Comparison of ENCODE assay signal across 8 cellular contexts in genomic region chr1:145845514-145846161, GRCh38. TPM values are rescaled to one million over a fixed set of nuclear protein-coding genes. Genes with fewer than 3 reads are reported as not detected.
DNase-seq lines count a peak whose midpoint lies in the region; ATAC-seq and TF ChIP-seq lines count a peak whose summit lies in the region.

Gene NUDT17, plus strand, starts transcription at chr1:145845630. Its CDS starts 11 bp downstream, at chr1:145845641.

- H3K9me3 ChIP-seq in CD8-positive, alpha-beta T cell (ENCODE audit: low read length), result no peaks in the 10 kb centered on the region
- H3K9me3 ChIP-seq in OCI-LY1 (ENCODE audit: low read length), result no peaks in the 10 kb centered on the region
- no peaks in the 10 kb centered on the region for H3K9me3 ChIP-seq in esophagus muscularis mucosa

- no peaks in the 10 kb centered on the region for H3K9me2 ChIP-seq in OCI-LY1 (ENCODE audit: low read depth, low read length)

- H3K79me2 ChIP-seq in OCI-LY1 (ENCODE audit: insufficient read depth, low read length), result no peaks in the 10 kb centered on the region

- H3K4me2 ChIP-seq in OCI-LY1 (ENCODE audit: low read length), result peak within 1 kb of the TSS; percentile 72

- DNase-seq in CD8-positive, alpha-beta T cell, result peak; percentile 55 to 88 (median 77)
- DNase-seq in HL-60 (ENCODE audit: low read depth in 1 of 2, low spot score in 1 of 2), result peak; percentile 54 to 75
- peak; percentile 68 for DNase-seq in activated T-cell treated with anti-CD3 and anti-CD28 coated beads for 4 hours
- DNase-seq in esophagus muscularis mucosa (ENCODE audit: extremely low spot score), result no peak
- peak; percentile 77 for DNase-seq in naive B cell

- H3K4me3 Mint-ChIP-seq in CD8-positive, alpha-beta T cell, result no peak within 1 kb of the TSS
- no peak within 1 kb of the TSS for H3K4me3 Mint-ChIP-seq in naive B cell
- no peak within 1 kb of the TSS for H3K4me3 Mint-ChIP-seq in stimulated activated memory B cell treated with anti-CD40 and anti-IgM and Interleukin-4, amounts not matched to agents 10 μg/mL and 1 μg/mL and 100 μg/mL, for 72 hours

- no peaks in the 10 kb centered on the region for H3F3A ChIP-seq in OCI-LY1 (ENCODE audit: insufficient read depth, low read length)

- H3K9ac ChIP-seq in OCI-LY1 (ENCODE audit: low read length), result peak within 1 kb of the TSS; percentile 69

- no peak within 1 kb of the TSS for H2AFZ ChIP-seq in OCI-LY1 (ENCODE audit: low read length)

- WGBS in esophagus muscularis mucosa, result 3% methylated on average over 14 of the region's 50 CpGs

- H3K4me3 ChIP-seq in CD8-positive, alpha-beta T cell (ENCODE audit: low read depth, low read length), result peak within 1 kb of the TSS; percentile 58
- H3K4me3 ChIP-seq in HL-60 (replicated peaks; ENCODE audit: insufficient read depth, low read length) (peak within 1 kb of the TSS; percentile 63), OCI-LY1 (ENCODE audit: low read depth, low read length, poor library complexity, severe bottlenecking) (peak within 1 kb of the TSS; percentile 66), esophagus muscularis mucosa (peak within 1 kb of the TSS; percentile 57 to 62 (median 58))

- H3K27ac ChIP-seq in CD8-positive, alpha-beta T cell (ENCODE audit: low read depth, low read length), result peak within 1 kb of the TSS; percentile 21
- H3K27ac ChIP-seq in HL-60 (replicated peaks), result peak within 1 kb of the TSS; percentile 62
- H3K27ac ChIP-seq in OCI-LY1 (ENCODE audit: low read depth, low read length, poor library complexity, severe bottlenecking), result peak within 1 kb of the TSS; percentile 66
- peak within 1 kb of the TSS; percentile 69 to 80 (median 76) for H3K27ac ChIP-seq in esophagus muscularis mucosa (replicated peaks in 1 of 4)

- TF ChIP-seq CTCF in CD8-positive, alpha-beta T cell (IDR thresholded peaks at IDR 0.05), result peak; percentile 91
- TF ChIP-seq CTCF in HL-60 (IDR thresholded peaks at IDR 0.05; ENCODE audit: insufficient read depth, low read length) (peak; percentile 73), OCI-LY1 (IDR thresholded peaks at IDR 0.05; ENCODE audit: low read length) (peak; percentile 95), esophagus muscularis mucosa (IDR thresholded peaks at IDR 0.05) (peak; percentile 88 to 96 (median 91))

- H4K20me1 ChIP-seq in OCI-LY1 (ENCODE audit: insufficient read depth, low read length), result no peaks in the 10 kb centered on the region

- H3K27me3 Mint-ChIP-seq in CD8-positive, alpha-beta T cell (ENCODE audit: low read depth), result no peaks in the 10 kb centered on the region
- no peaks in the 10 kb centered on the region for H3K27me3 Mint-ChIP-seq in naive B cell
- no peaks in the 10 kb centered on the region for H3K27me3 Mint-ChIP-seq in stimulated activated memory B cell treated with anti-CD40 and anti-IgM and Interleukin-4, amounts not matched to agents 10 μg/mL and 1 μg/mL and 100 μg/mL, for 72 hours

- H3K9me3 Mint-ChIP-seq in CD8-positive, alpha-beta T cell, result no peaks in the 10 kb centered on the region
- no peaks in the 10 kb centered on the region for H3K9me3 Mint-ChIP-seq in naive B cell
- H3K9me3 Mint-ChIP-seq in stimulated activated memory B cell treated with anti-CD40 and anti-IgM and Interleukin-4, amounts not matched to agents 10 μg/mL and 1 μg/mL and 100 μg/mL, for 72 hours, result no peaks in the 10 kb centered on the region

- no peak for TF ChIP-seq POLR2A in esophagus muscularis mucosa (IDR thresholded peaks at IDR 0.05; ENCODE audit: low read depth)

- intact Hi-C loops in CD8-positive, alpha-beta T cell (cut with DNase I, micrococcal nuclease), result loop anchor here (1.0 to 5.0 kb wide), 9 partner anchors 14 to 168 kb away; partner anchors contain the start of genes ANKRD35 (in 2 of the 2), POLR3C (in 2 of the 2), RNF115 (in 2 of the 2) and ITGA10 (in 1 of the 2)
- intact Hi-C loops in esophagus muscularis mucosa (cut with DNase I), result loop anchor here (1.0 to 5.0 kb wide), 2 partner anchors 67 to 167 kb away; partner anchors contain the start of gene ITGA10

- H3K27ac Mint-ChIP-seq in CD8-positive, alpha-beta T cell, result peak within 1 kb of the TSS; percentile 47
- H3K27ac Mint-ChIP-seq in naive B cell, result peak within 1 kb of the TSS in 2 of 6 donors; percentile 85 to 92
- H3K27ac Mint-ChIP-seq in stimulated activated memory B cell treated with anti-CD40 and anti-IgM and Interleukin-4, amounts not matched to agents 10 μg/mL and 1 μg/mL and 100 μg/mL, for 72 hours, result no peak within 1 kb of the TSS

- POLR2A ChIA-PET in CD8-positive, alpha-beta T cell (lab: Charles Lee), result interaction anchor here (0.9 to 4.7 kb wide), 18 partner anchors 11 to 191 kb away, joined by 3 to 66 read pairs (median 4); partner anchors contain the start of genes ANKRD34A, ANKRD35, LIX1L and PEX11B

- H3K4me1 ChIP-seq in CD8-positive, alpha-beta T cell (ENCODE audit: insufficient read depth, low read length), result peaks cover 12% of the 10 kb centered on the region
- H3K4me1 ChIP-seq in OCI-LY1 (ENCODE audit: insufficient read depth, low read length, severe bottlenecking) (peaks cover 17% of the 10 kb centered on the region), esophagus muscularis mucosa (peaks cover 10 to 22% (median 18%) of the 10 kb centered on the region in 4 donors)

- peaks cover 8% of the 10 kb centered on the region for H3K4me1 Mint-ChIP-seq in CD8-positive, alpha-beta T cell (ENCODE audit: low read depth)
- peaks cover 6 to 9% (median 8%) of the 10 kb centered on the region in 3 donors for H3K4me1 Mint-ChIP-seq in naive B cell
- H3K4me1 Mint-ChIP-seq in stimulated activated memory B cell treated with anti-CD40 and anti-IgM and Interleukin-4, amounts not matched to agents 10 μg/mL and 1 μg/mL and 100 μg/mL, for 72 hours, result peaks cover 9% of the 10 kb centered on the region

- peak; percentile 79 for ATAC-seq in CD8-positive, alpha-beta T cell
- ATAC-seq in GM19351 (IDR thresholded peaks at IDR 0.05; ENCODE audit: unreplicated experiment), result peak; percentile 64
- peak; percentile 69 to 72 for ATAC-seq in naive B cell (ENCODE audit: low read depth in 2 of 2)
- peak; percentile 86 for ATAC-seq in stimulated activated memory B cell treated with anti-CD40 and anti-IgM and Interleukin-4, amounts not matched to agents 10 μg/mL and 1 μg/mL and 100 μg/mL, for 72 hours

- H3K36me3 Mint-ChIP-seq in CD8-positive, alpha-beta T cell, result peaks cover 41% of the 10 kb centered on the region
- H3K36me3 Mint-ChIP-seq in naive B cell, result peaks cover 15 to 19% of the 10 kb centered on the region in 2 donors
- H3K36me3 Mint-ChIP-seq in stimulated activated memory B cell treated with anti-CD40 and anti-IgM and Interleukin-4, amounts not matched to agents 10 μg/mL and 1 μg/mL and 100 μg/mL, for 72 hours, result peaks cover 29% of the 10 kb centered on the region

- CTCF ChIA-PET in CD8-positive, alpha-beta T cell (lab: Charles Lee), result interaction anchor here (0.7 to 11.2 kb wide), 42 partner anchors 11 to 201 kb away, joined by 3 to 120 read pairs (median 6); partner anchors contain the start of genes ANKRD34A, ANKRD35, CD160 and HJV

- no peaks in the 10 kb centered on the region for H3K27me3 ChIP-seq in CD8-positive, alpha-beta T cell (ENCODE audit: insufficient read depth, low read length)
- no peaks in the 10 kb centered on the region for H3K27me3 ChIP-seq in HL-60 (ENCODE audit: insufficient read depth, poor library complexity, severe bottlenecking)
- H3K27me3 ChIP-seq in OCI-LY1 (ENCODE audit: insufficient read depth, low read length), result no peaks in the 10 kb centered on the region
- no peaks in the 10 kb centered on the region for H3K27me3 ChIP-seq in esophagus muscularis mucosa

- no peak for TF ChIP-seq EP300 in esophagus muscularis mucosa (IDR thresholded peaks at IDR 0.05)

- H3K36me3 ChIP-seq in CD8-positive, alpha-beta T cell (ENCODE audit: insufficient read depth, low read length), result peaks cover 6% of the 10 kb centered on the region
- peaks cover 41% of the 10 kb centered on the region for H3K36me3 ChIP-seq in OCI-LY1 (ENCODE audit: insufficient read depth, low read length)
- peaks cover 45 to 60% (median 56%) of the 10 kb centered on the region in 4 donors for H3K36me3 ChIP-seq in esophagus muscularis mucosa

RNA-seq across cellular contexts. Expression of gene NUDT17, which starts in this region (rescaled TPM):
- 1 to 10 TPM; 1.4 TPM for total RNA-seq in CD8-positive, alpha-beta T cell
- total RNA-seq in esophagus muscularis mucosa, result 1 to 10 TPM; 1.2 to 3.6 (median 1.6) TPM
- polyA plus RNA-seq in naive B cell (ENCODE audit: low read depth in 6 of 6), result 1 to 10 TPM in 5 of 6 donors, under 1 TPM in 1; 0.26 to 5.9 (median 2.9) TPM

Comparison
In these comparisons a context has a peak if more than half of its experiments do, and no peak if none do; other contexts are left out.
1. H3K27ac ChIP-seq: peak in every context shown above with its lines; median percentile 76 in esophagus muscularis mucosa; 66 in OCI-LY1; 62 in HL-60; 21 in CD8-positive, alpha-beta T cell.